Comparison of ENCODE assay signal across 20 cellular contexts in the genomic region with DNA sequence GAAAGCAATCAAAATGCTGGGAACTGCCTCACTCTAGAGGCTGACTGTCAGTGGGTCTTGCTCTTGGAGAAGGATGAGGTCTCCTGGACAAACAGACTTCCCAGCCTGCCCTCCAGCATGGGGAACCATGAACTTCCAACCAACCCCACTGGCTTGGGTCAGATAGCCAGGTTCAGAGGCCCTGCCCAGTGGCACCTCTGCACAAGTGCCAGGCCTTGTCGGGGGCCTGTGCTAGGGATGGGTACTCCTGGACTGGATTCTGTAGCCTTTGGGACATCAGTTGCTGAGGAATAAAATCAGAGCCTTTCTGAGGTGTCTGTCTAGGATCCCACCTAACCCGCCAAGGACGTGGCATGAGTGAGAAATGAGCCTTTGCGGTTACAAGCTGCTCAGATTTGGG.
DNase-seq lines count a peak whose midpoint lies in the region; ATAC-seq and TF ChIP-seq lines count a peak whose summit lies in the region.
"Had no signal": no experiment of that assay in that cellular context is flagged by ENCODE, and none has a peak within 500 bp of the region (broad histone marks: within the 10 kb centered on the region; RNA-seq: fewer than 3 reads in every experiment).

No MANE protein-coding gene starts in this region.

- H3K9me3 Mint-ChIP-seq in Caco-2 (ENCODE audit: unreplicated experiment), result no peaks in the 10 kb centered on the region
- H3K9me3 Mint-ChIP-seq: CD8-positive, alpha-beta T cell had no signal

- H3K4me1 Mint-ChIP-seq in Caco-2 (ENCODE audit: low read depth, unreplicated experiment), result no peaks in the 10 kb centered on the region
- H3K4me1 Mint-ChIP-seq: IgD-negative memory B cell had no signal

- H3K27me3 ChIP-seq in left ventricle myocardium inferior (ENCODE audit: low read depth) (peaks cover 57% of the 10 kb centered on the region), Caco-2 (replicated peaks; ENCODE audit: control insufficient read depth, insufficient read depth, low read length) (no peaks in the 10 kb centered on the region), testis (no peaks in the 10 kb centered on the region)
- H3K27me3 ChIP-seq: BLaER1, Peyer's patch had no signal

- H3K4me1 ChIP-seq in left ventricle myocardium inferior (peaks cover 10% of the 10 kb centered on the region), Caco-2 (peaks cover 7% of the 10 kb centered on the region; the same call in 1 of the 2 replicates), testis (peaks cover 9% of the 10 kb centered on the region)
- H3K4me1 ChIP-seq: BLaER1, Peyer's patch, SJSA1 had no signal

- peak; percentile 45 for DNase-seq in Right ventricle myocardium inferior (ENCODE audit: missing footprints)
- no peak for DNase-seq in left ventricle myocardium inferior
- no peak for DNase-seq in Caco-2
- peak; percentile 72 for DNase-seq in mesenteric fat pad (ENCODE audit: low spot score)
- peak; percentile 4 for DNase-seq in testis
- no peak for DNase-seq in NCI-H187 treated with DMSO at 0.1 percent for 48 hours (lab: John Stamatoyannopoulos, UW)
- DNase-seq: ACHN, Calu3, NCI-H1105 treated with DMSO at 0.1 percent for 48 hours, NCI-H1694, NCI-H2081 treated with DMSO at 0.1 percent for 48 hours, NCI-H2171 treated with DMSO at 0.1 percent for 48 hours, NCI-H524 treated with DMSO at 0.1 percent for 48 hours had no signal

- H3K27me3 Mint-ChIP-seq in Caco-2 (ENCODE audit: insufficient read depth, unreplicated experiment), result no peaks in the 10 kb centered on the region

- CTCF ChIA-PET in Caco-2 (lab: Charles Lee), result no interaction called here

- H3K27ac Mint-ChIP-seq in Caco-2 (ENCODE audit: unreplicated experiment), result peak overlapping the region; percentile 53
- H3K27ac Mint-ChIP-seq: CD8-positive, alpha-beta T cell; IgD-negative memory B cell had no signal

- 93 to 100% methylated on average over 4 of the region's 4 CpGs for WGBS in testis, 2 donors

- intact Hi-C loops in Right ventricle myocardium inferior (cut with DNase I), result no loop called here
- intact Hi-C loops in left ventricle myocardium inferior (cut with micrococcal nuclease), result no loop called here
- intact Hi-C loops in Caco-2 (cut with micrococcal nuclease; ENCODE audit: unreplicated experiment), result no loop called here
- intact Hi-C loops in testis (cut with DNase I; ENCODE audit: low total_unique reads), result no loop called here

- ATAC-seq in Right ventricle myocardium inferior (no peak), HG03196 (IDR thresholded peaks at IDR 0.05; ENCODE audit: unreplicated experiment) (no peak), HG02571 (IDR thresholded peaks at IDR 0.05; ENCODE audit: unreplicated experiment) (no peak)
- ATAC-seq: CD8-positive, alpha-beta T cell had no signal

- no peaks in the 10 kb centered on the region for H3K36me3 Mint-ChIP-seq in Caco-2 (ENCODE audit: insufficient read depth, unreplicated experiment)
- H3K36me3 Mint-ChIP-seq: CD8-positive, alpha-beta T cell had no signal

- no peak overlapping the region for H3K4me3 ChIP-seq in left ventricle myocardium inferior
- no peak overlapping the region for H3K4me3 ChIP-seq in Caco-2 (ENCODE audit: low read depth, low read length)
- no peak overlapping the region for H3K4me3 ChIP-seq in testis
- H3K4me3 ChIP-seq: BLaER1, Peyer's patch, SJSA1 had no signal

- no peak for TF ChIP-seq POLR2A in testis (IDR thresholded peaks at IDR 0.05)

- H3K36me3 ChIP-seq in left ventricle myocardium inferior, result no peaks in the 10 kb centered on the region
- no peaks in the 10 kb centered on the region for H3K36me3 ChIP-seq in Caco-2 (ENCODE audit: control insufficient read depth, insufficient read depth, low read length)
- H3K36me3 ChIP-seq in testis (ENCODE audit: low read depth, missing control alignments), result no peaks in the 10 kb centered on the region
- H3K36me3 ChIP-seq: BLaER1, Peyer's patch, SJSA1 had no signal

- no TSS peak for BruUV-seq in Caco-2 (replicated peaks; lab: Mats Ljungman, UMichigan)

- no peak for TF ChIP-seq CTCF in left ventricle myocardium inferior (IDR thresholded peaks at IDR 0.05; ENCODE audit: borderline replicate concordance)
- no peak for TF ChIP-seq CTCF in Caco-2 (IDR thresholded peaks at IDR 0.05; ENCODE audit: insufficient read depth in 1 of 2, low read depth in 1 of 2, low read length in 1 of 2, severe bottlenecking in 1 of 2, unreplicated experiment in 1 of 2)
- no peak for TF ChIP-seq CTCF in testis (IDR thresholded peaks at IDR 0.05)

- H3K4me3 Mint-ChIP-seq in Caco-2 (ENCODE audit: unreplicated experiment), result no peak overlapping the region
- H3K4me3 Mint-ChIP-seq: CD8-positive, alpha-beta T cell; IgD-negative memory B cell had no signal

- POLR2A ChIA-PET in Caco-2 (lab: Charles Lee), result no interaction called here

- H3K27ac ChIP-seq in left ventricle myocardium inferior (replicated peaks) (no peak overlapping the region), testis (no peak overlapping the region)
- H3K27ac ChIP-seq: BLaER1, Peyer's patch, SJSA1 had no signal

- no peaks in the 10 kb centered on the region for H3K9me3 ChIP-seq in left ventricle myocardium inferior (replicated peaks)
- no peaks in the 10 kb centered on the region for H3K9me3 ChIP-seq in Caco-2
- no peaks in the 10 kb centered on the region for H3K9me3 ChIP-seq in testis
- H3K9me3 ChIP-seq: BLaER1, Peyer's patch, SJSA1 had no signal

Comparison
In these comparisons a context has a peak if more than half of its experiments do, and no peak if none do; other contexts are left out.
1. DNase-seq: peak in Right ventricle myocardium inferior (single experiment), mesenteric fat pad (single experiment) and testis (single experiment); none in left ventricle myocardium inferior (single experiment), Caco-2 (0 of 2) and NCI-H187 treated with DMSO at 0.1 percent for 48 hours (single experiment).